Comparison of ENCODE assay signal across 25 cellular contexts in genomic region chr19:16679811-16680210, GRCh38. TPM values are rescaled to one million over a fixed set of nuclear protein-coding genes. Genes with fewer than 3 reads are reported as not detected.
"Had no signal": no experiment of that assay in that cellular context is flagged by ENCODE, and none has a peak within 500 bp of the region (broad histone marks: within the 10 kb centered on the region; RNA-seq: fewer than 3 reads in every experiment).

No MANE protein-coding gene starts in this region.

- DNase-seq: colonic mucosa; cortex of kidney; dermis blood vessel endothelial cell; dorsolateral prefrontal cortex; effector CD4-positive, alpha-beta T cell; effector CD8-positive, alpha-beta T cell; effector memory CD4-positive, alpha-beta T cell; effector memory CD8-positive, alpha-beta T cell; endodermal cell; erythroblast; esophagus squamous epithelium; foreskin fibroblast; foreskin keratinocyte; foreskin melanocyte; gastrocnemius medialis; glutamatergic neuron; head of caudate nucleus; heart left ventricle; heart right ventricle had no signal

- H3K4me1 ChIP-seq: colonic mucosa, esophagus muscularis mucosa, esophagus squamous epithelium, foreskin keratinocyte, gastroesophageal sphincter, heart left ventricle had no signal

- H3K27ac ChIP-seq: colonic mucosa, coronary artery, dorsolateral prefrontal cortex, epithelial cell of prostate, esophagus muscularis mucosa, esophagus squamous epithelium, foreskin keratinocyte, gastroesophageal sphincter, heart left ventricle, heart right ventricle had no signal

- H3K4me3 ChIP-seq: colonic mucosa, coronary artery, dorsolateral prefrontal cortex, esophagus muscularis mucosa, esophagus squamous epithelium, gastrocnemius medialis, gastroesophageal sphincter, heart left ventricle, heart right ventricle had no signal

- H3K27me3 ChIP-seq: colonic mucosa, dorsolateral prefrontal cortex, esophagus muscularis mucosa, esophagus squamous epithelium, foreskin keratinocyte, gastrocnemius medialis, gastroesophageal sphincter, heart left ventricle, heart right ventricle had no signal

- H3K9me3 ChIP-seq: colonic mucosa, gastrocnemius medialis had no signal

RNA-seq across cellular contexts. Expression of gene NWD1, which starts 39.8 kb away (rescaled TPM):
- polyA plus RNA-seq: endothelial cell of umbilical vein, fibroblast of lung had no signal
